ENCODE assay signal across 11 cellular contexts in the genomic region with DNA sequence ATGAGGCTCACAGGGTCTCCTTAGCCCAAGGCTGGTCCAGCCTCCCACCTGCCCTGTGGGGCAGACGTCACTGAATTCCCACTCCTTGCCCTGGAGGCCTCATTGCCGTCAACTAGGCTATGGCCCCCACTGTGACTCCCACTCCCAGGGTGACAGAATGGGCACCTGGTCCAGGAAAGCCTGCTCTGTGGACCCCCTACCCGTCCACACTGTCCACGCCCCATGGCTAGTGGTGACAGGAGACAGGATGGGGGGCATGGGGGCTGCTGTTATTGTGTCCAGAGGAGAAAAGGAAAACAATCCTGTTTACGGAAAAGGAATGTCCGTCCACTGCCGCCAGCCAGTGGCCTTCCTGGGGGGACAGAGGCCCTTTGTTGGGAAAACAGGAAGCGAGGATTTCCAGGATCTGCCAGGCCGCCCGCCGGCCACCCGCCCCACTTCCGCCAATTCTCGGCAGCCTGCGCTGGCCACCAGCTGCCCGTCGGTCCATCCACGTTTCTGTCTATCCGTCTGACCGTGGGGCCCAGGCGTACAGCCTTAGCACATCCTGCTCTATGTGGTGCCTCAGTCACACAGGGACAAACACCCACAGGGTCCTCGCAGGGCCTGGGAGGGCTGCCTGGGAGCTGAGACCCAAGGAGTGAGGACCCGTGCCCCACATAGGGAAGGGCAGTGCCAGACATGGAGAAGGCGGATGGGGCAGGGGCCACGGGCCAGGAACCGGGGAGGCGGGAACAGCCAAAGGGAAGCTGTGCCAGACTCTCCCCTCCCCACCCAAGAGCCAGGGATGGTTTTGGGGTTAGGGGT. TPM values are rescaled to one million over a fixed set of nuclear protein-coding genes. Genes with fewer than 3 reads are reported as not detected.
DNase-seq lines count a peak whose midpoint lies in the region; ATAC-seq, FAIRE-seq and TF ChIP-seq lines count a peak whose summit lies in the region.
"Had no signal": no experiment of that assay in that cellular context is flagged by ENCODE, and none has a peak within 500 bp of the region (broad histone marks: within the 10 kb centered on the region; RNA-seq: fewer than 3 reads in every experiment).

No MANE protein-coding gene starts in this region.

- TF ChIP-seq CTCF in Panc1 (IDR thresholded peaks at IDR 0.05), result no peak
- TF ChIP-seq CTCF in lower lobe of right lung (IDR thresholded peaks at IDR 0.05), result no peak
- TF ChIP-seq CTCF in omental fat pad (IDR thresholded peaks at IDR 0.05), result no peak
- no peak for TF ChIP-seq CTCF in D721Med (IDR thresholded peaks at IDR 0.05; ENCODE audit: insufficient read depth, missing control alignments)

- CTCF ChIA-PET in Panc1 (lab: Charles Lee), result no interaction called here

- in situ Hi-C loops in Panc1 (cut with HindIII; ENCODE audit: low pct_unique_long_range_greater_than_20kb, low sequenced_read_pairs), result no loop called here

- H3K4me3 ChIP-seq in Panc1 (ENCODE audit: low read depth in 2 of 2, low read length in 2 of 2) (no peak overlapping the region), lower lobe of right lung (no peak overlapping the region)
- H3K4me3 ChIP-seq in effector memory CD4-positive, alpha-beta T cell (ENCODE audit: insufficient read depth, low read depth, low read length, poor library complexity, severe bottlenecking), result no peak overlapping the region
- H3K4me3 ChIP-seq: ovary, SJSA1 had no signal

- no peak for ATAC-seq in Panc1
- no peak for ATAC-seq in lower lobe of right lung
- no peak for ATAC-seq in omental fat pad (ENCODE audit: low FRiP score)

- POLR2A ChIA-PET in Panc1 (lab: Charles Lee), result no interaction called here

- no peak for FAIRE-seq in D721Med (lab: Jason Lieb, UNC)

- intact Hi-C loops in Panc1 (cut with micrococcal nuclease; ENCODE audit: unreplicated experiment) (no loop called here), lower lobe of right lung (cut with DNase I) (no loop called here)

- H3K36me3 ChIP-seq in Panc1 (ENCODE audit: control insufficient read depth, insufficient read depth, low read length) (no peaks in the 10 kb centered on the region), lower lobe of right lung (no peaks in the 10 kb centered on the region)
- H3K36me3 ChIP-seq in effector memory CD4-positive, alpha-beta T cell (ENCODE audit: control insufficient read depth, insufficient read depth, low read length), result no peaks in the 10 kb centered on the region
- H3K36me3 ChIP-seq: ovary, SJSA1 had no signal

- BruUV-seq in Panc1 (replicated peaks; lab: Mats Ljungman, UMichigan), result no TSS peak

- H3K27ac ChIP-seq in Panc1 (ENCODE audit: low read length), result peak overlapping the region; percentile 53
- H3K27ac ChIP-seq in effector memory CD4-positive, alpha-beta T cell (ENCODE audit: insufficient read depth, low read length, poor library complexity, severe bottlenecking), result peak overlapping the region; percentile 92
- peak overlapping the region; percentile 99 for H3K27ac ChIP-seq in lower lobe of right lung
- peak overlapping the region; percentile 99 for H3K27ac ChIP-seq in substantia nigra (ENCODE audit: low read depth, low read length, poor library complexity, severe bottlenecking)
- H3K27ac ChIP-seq: SJSA1 had no signal

- H3K4me1 ChIP-seq in Panc1 (ENCODE audit: control insufficient read depth, insufficient read depth, low read length), result peaks cover 39% of the 10 kb centered on the region
- peaks cover 22% of the 10 kb centered on the region for H3K4me1 ChIP-seq in effector memory CD4-positive, alpha-beta T cell (ENCODE audit: control insufficient read depth, insufficient read depth, low read length, poor library complexity, severe bottlenecking)
- H3K4me1 ChIP-seq in lower lobe of right lung, result peaks cover 50% of the 10 kb centered on the region

- H3K27me3 ChIP-seq in Panc1 (ENCODE audit: control insufficient read depth, insufficient read depth, low read length) (no peaks in the 10 kb centered on the region), lower lobe of right lung (ENCODE audit: low read depth) (no peaks in the 10 kb centered on the region)
- no peaks in the 10 kb centered on the region for H3K27me3 ChIP-seq in effector memory CD4-positive, alpha-beta T cell (replicated peaks; ENCODE audit: control insufficient read depth, insufficient read depth, low read length, poor library complexity, severe bottlenecking)
- H3K27me3 ChIP-seq: ovary, SJSA1 had no signal

- no peak for DNase-seq in Panc1 (ENCODE audit: low read depth, low spot score)
- DNase-seq in effector memory CD4-positive, alpha-beta T cell, result no peak
- no peak for DNase-seq in lower lobe of right lung
- peak in 47 of 49 donors; percentile 36 to 86 (median 65) for DNase-seq in substantia nigra (lab: John Stamatoyannopoulos, UW)
- no peak for DNase-seq in EL
- DNase-seq in omental fat pad (ENCODE audit: low spot score), result no peak
- DNase-seq in D721Med (ENCODE audit: insufficient read length, low spot score), result no peak
- DNase-seq in NCI-H446 (lab: John Stamatoyannopoulos, UW), result no peak
- DNase-seq: NCI-H2029 treated with DMSO at 0.1 percent for 48 hours, ovary had no signal

- H3K9me3 ChIP-seq in Panc1 (ENCODE audit: control insufficient read depth, insufficient read depth, low read depth, low read length) (no peaks in the 10 kb centered on the region), lower lobe of right lung (no peaks in the 10 kb centered on the region)
- no peaks in the 10 kb centered on the region for H3K9me3 ChIP-seq in effector memory CD4-positive, alpha-beta T cell (ENCODE audit: control insufficient read depth, low read length)
- H3K9me3 ChIP-seq: ovary, SJSA1 had no signal

RNA-seq across cellular contexts. Expression of gene CRELD2, which starts 19.5 kb away (rescaled TPM):
- 59.7 TPM for total RNA-seq in Panc1 (2021; ENCODE audit: unreplicated experiment)
- polyA plus RNA-seq in Panc1 (2012; ENCODE audit: insufficient read length), result 98.5 TPM
- total RNA-seq in lower lobe of right lung, result 42.7 TPM
- total RNA-seq in omental fat pad, result 10 to 100 TPM; 30.8 to 52.4 (median 39.8) TPM

RNA-seq across cellular contexts. Expression of gene ALG12, which starts 19.7 kb away (rescaled TPM):
- 23.4 TPM for total RNA-seq in Panc1 (2021; ENCODE audit: unreplicated experiment)
- 41.1 TPM for polyA plus RNA-seq in Panc1 (2012; ENCODE audit: insufficient read length)
- 25.9 TPM for total RNA-seq in lower lobe of right lung
- total RNA-seq in omental fat pad, result 10 to 100 TPM; 11.7 to 21.8 (median 13.0) TPM

RNA-seq across cellular contexts. Expression of gene PIM3, which starts 22.6 kb away (rescaled TPM):
- total RNA-seq in Panc1 (2021; ENCODE audit: unreplicated experiment), result 58.2 TPM
- polyA plus RNA-seq in Panc1 (2012; ENCODE audit: insufficient read length), result 65.3 TPM
- 94.7 TPM for total RNA-seq in lower lobe of right lung
- total RNA-seq in omental fat pad, result 100 to 1,000 TPM in 2 of 4 donors, 10 to 100 TPM in 2; 92.2 to 174 (median 114) TPM

Comparison
In these comparisons a context has a peak if more than half of its experiments do, and no peak if none do; other contexts are left out.
1. DNase-seq: peak in substantia nigra (47 of 49); none in Panc1 (single experiment), effector memory CD4-positive, alpha-beta T cell (0 of 3), lower lobe of right lung (single experiment), EL (single experiment), omental fat pad (single experiment), D721Med (single experiment) and NCI-H446 (0 of 2).
2. Peak in every context shown above with its lines, with median percentiles within 50 percentile points of each other: H3K27ac ChIP-seq.